Comparison of ENCODE assay signal across 20 cellular contexts in the genomic region with DNA sequence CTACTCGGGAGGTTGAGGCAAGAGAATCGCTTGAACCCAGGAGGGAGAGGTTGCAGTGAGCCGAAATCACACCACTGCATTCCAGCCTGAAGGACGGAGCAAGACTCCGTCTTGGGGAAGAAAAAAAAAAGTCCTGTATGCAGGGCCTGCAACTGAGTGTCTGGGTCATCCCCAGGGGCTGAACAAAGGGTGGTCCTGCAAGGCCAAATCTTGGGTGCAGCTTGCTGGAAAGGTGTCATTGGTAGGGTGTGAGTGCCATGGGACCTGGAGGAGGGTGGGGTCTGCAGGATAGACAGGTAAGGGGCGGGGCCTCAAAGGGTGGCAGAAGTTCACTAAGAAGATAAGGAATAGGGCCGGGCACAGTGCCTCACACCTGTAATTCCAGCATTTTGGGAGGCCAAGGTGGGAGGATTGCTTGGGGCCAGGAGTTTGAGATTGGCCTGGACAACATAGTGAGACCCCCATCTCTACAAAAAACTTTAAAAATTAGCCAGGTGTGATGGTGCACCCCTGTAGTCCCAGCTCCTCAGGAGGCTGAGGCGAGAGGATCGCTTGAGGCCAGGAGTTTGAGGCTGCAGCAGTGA. TPM values are rescaled to one million over a fixed set of nuclear protein-coding genes. Genes with fewer than 3 reads are reported as not detected.
A peak's percentile ranks its signal among the peaks of the same experiment; 100 is the strongest.
DNase-seq lines count a peak whose midpoint lies in the region; ATAC-seq and TF ChIP-seq lines count a peak whose summit lies in the region.
"Had no signal": no experiment of that assay in that cellular context is flagged by ENCODE, and none has a peak within 500 bp of the region (broad histone marks: within the 10 kb centered on the region; RNA-seq: fewer than 3 reads in every experiment).

No MANE protein-coding gene starts in this region.

- no peak for DNase-seq in natural killer cell
- no peak for DNase-seq in natural killer cell treated with Interleukin-12 subunit alpha and Interleukin-12 subunit beta and Interleukin-15 and Interleukin-18, amount 100 ng/mL, for 72 hours (ENCODE audit: low spot score)
- DNase-seq in T-helper 17 cell: no peak
- no peak for DNase-seq in lower lobe of right lung
- DNase-seq in activated naive CD4-positive, alpha-beta T cell (lab: John Stamatoyannopoulos, UW): no peak
- DNase-seq in NCI-H446 treated with DMSO at 0.1 percent for 48 hours (lab: John Stamatoyannopoulos, UW): no peak
- DNase-seq: C1 segment of cervical spinal cord; Caco-2; CD8-positive, alpha-beta T cell; KG1; MG63; NCI-H1105 treated with DMSO at 0.1 percent for 48 hours; NCI-H146; NCI-H2029; NCI-H526 treated with DMSO at 0.1 percent for 48 hours; RPMI8226; SHP77 treated with DMSO at 0.1 percent for 48 hours had no signal

- H3K27ac Mint-ChIP-seq in natural killer cell: peak overlapping the region in 1 of 2 donors; percentile 99
- H3K27ac Mint-ChIP-seq in natural killer cell treated with Interleukin-12 subunit alpha and Interleukin-12 subunit beta and Interleukin-15 and Interleukin-18, amount 100 ng/mL, for 72 hours: no peak overlapping the region
- H3K27ac Mint-ChIP-seq in T-helper 17 cell: peak overlapping the region; percentile 53

- peaks cover 47% of the 10 kb centered on the region for H3K36me3 ChIP-seq in lower lobe of right lung

- no peaks in the 10 kb centered on the region for H3K9me3 ChIP-seq in T-helper 17 cell (ENCODE audit: control insufficient read depth, low read length, poor library complexity, severe bottlenecking)
- no peaks in the 10 kb centered on the region for H3K9me3 ChIP-seq in lower lobe of right lung
- H3K9me3 ChIP-seq: A549, Caco-2 had no signal

- H3K4me1 ChIP-seq in lower lobe of right lung: peaks cover 11% of the 10 kb centered on the region

- no peaks in the 10 kb centered on the region for H3K9me3 Mint-ChIP-seq in natural killer cell
- H3K9me3 Mint-ChIP-seq in natural killer cell treated with Interleukin-12 subunit alpha and Interleukin-12 subunit beta and Interleukin-15 and Interleukin-18, amount 100 ng/mL, for 72 hours: no peaks in the 10 kb centered on the region
- H3K9me3 Mint-ChIP-seq: CD8-positive, alpha-beta T cell had no signal

- intact Hi-C loops in natural killer cell (cut with micrococcal nuclease): no loop called here
- intact Hi-C loops in lower lobe of right lung (cut with DNase I): no loop called here

- peaks cover 17% of the 10 kb centered on the region in 2 donors for H3K4me1 Mint-ChIP-seq in natural killer cell
- peaks cover 2 to 5% of the 10 kb centered on the region in 2 donors for H3K4me1 Mint-ChIP-seq in natural killer cell treated with Interleukin-12 subunit alpha and Interleukin-12 subunit beta and Interleukin-15 and Interleukin-18, amount 100 ng/mL, for 72 hours (ENCODE audit: low read depth in 2 of 2)
- H3K4me1 Mint-ChIP-seq in T-helper 17 cell: peaks cover 24% of the 10 kb centered on the region

- TF ChIP-seq CTCF in natural killer cell (IDR thresholded peaks at IDR 0.05) (no peak), lower lobe of right lung (IDR thresholded peaks at IDR 0.05) (no peak)

- peak overlapping the region; percentile 3 for H3K4me3 Mint-ChIP-seq in natural killer cell
- no peak overlapping the region for H3K4me3 Mint-ChIP-seq in natural killer cell treated with Interleukin-12 subunit alpha and Interleukin-12 subunit beta and Interleukin-15 and Interleukin-18, amount 100 ng/mL, for 72 hours
- peak overlapping the region; percentile 49 for H3K4me3 Mint-ChIP-seq in T-helper 17 cell
- H3K4me3 Mint-ChIP-seq: CD8-positive, alpha-beta T cell had no signal

- peak overlapping the region; percentile 3 for H3K27ac ChIP-seq in lower lobe of right lung
- H3K27ac ChIP-seq: A549 had no signal

- no peaks in the 10 kb centered on the region for H3K27me3 ChIP-seq in lower lobe of right lung (ENCODE audit: low read depth)
- H3K27me3 ChIP-seq: MG63 had no signal

- H3K36me3 Mint-ChIP-seq in natural killer cell (no peaks in the 10 kb centered on the region), T-helper 17 cell (ENCODE audit: low read depth) (peaks cover 5% of the 10 kb centered on the region)
- no peaks in the 10 kb centered on the region for H3K36me3 Mint-ChIP-seq in natural killer cell treated with Interleukin-12 subunit alpha and Interleukin-12 subunit beta and Interleukin-15 and Interleukin-18, amount 100 ng/mL, for 72 hours

- no peak overlapping the region for H3K4me3 ChIP-seq in lower lobe of right lung
- H3K4me3 ChIP-seq: A549, MG63 had no signal

- ATAC-seq in natural killer cell: no peak
- ATAC-seq in natural killer cell treated with Interleukin-12 subunit alpha and Interleukin-12 subunit beta and Interleukin-15 and Interleukin-18, amount 100 ng/mL, for 72 hours: no peak
- ATAC-seq in T-helper 17 cell: no peak
- ATAC-seq in lower lobe of right lung: no peak
- no peak for ATAC-seq in GM21723 (IDR thresholded peaks at IDR 0.05; ENCODE audit: unreplicated experiment)
- ATAC-seq: A549; CD8-positive, alpha-beta T cell had no signal

- H3K27me3 Mint-ChIP-seq in natural killer cell (ENCODE audit: low read depth in 2 of 2) (no peaks in the 10 kb centered on the region), T-helper 17 cell (no peaks in the 10 kb centered on the region)
- H3K27me3 Mint-ChIP-seq in natural killer cell treated with Interleukin-12 subunit alpha and Interleukin-12 subunit beta and Interleukin-15 and Interleukin-18, amount 100 ng/mL, for 72 hours: no peaks in the 10 kb centered on the region

RNA-seq across cellular contexts. Expression of gene ZSWIM4, which starts 31.5 kb away (rescaled TPM):
- total RNA-seq in natural killer cell: 1 to 10 TPM; 5.8 to 5.9 (median 5.9) TPM
- 1 to 10 TPM; 8.3 to 9.7 TPM for total RNA-seq in natural killer cell treated with Interleukin-12 subunit alpha and Interleukin-12 subunit beta and Interleukin-15 and Interleukin-18, amount 100 ng/mL, for 72 hours
- 1 to 10 TPM; 4.2 to 5.3 TPM for total RNA-seq in T-helper 17 cell
- total RNA-seq in lower lobe of right lung: 7.4 TPM

RNA-seq across cellular contexts. Expression of gene NANOS3, which starts 50.2 kb away (rescaled TPM):
- total RNA-seq in natural killer cell: 1 to 10 TPM; 2.6 to 6.3 (median 3.0) TPM
- under 1 TPM in 1 of 2 donors, not detected in 1; 0.95 TPM for total RNA-seq in natural killer cell treated with Interleukin-12 subunit alpha and Interleukin-12 subunit beta and Interleukin-15 and Interleukin-18, amount 100 ng/mL, for 72 hours
- 1 to 10 TPM in 1 of 2 donors, under 1 TPM in 1; 0.60 to 2.6 TPM for total RNA-seq in T-helper 17 cell
- 0.68 TPM for total RNA-seq in lower lobe of right lung
- total RNA-seq: Caco-2; CD8-positive, alpha-beta T cell; NCI-H460 had no signal

RNA-seq across cellular contexts. Expression of gene C19orf53, which starts 52.5 kb away (rescaled TPM):
- total RNA-seq in natural killer cell (10 to 100 TPM; 52.2 to 56.6 (median 54.7) TPM), T-helper 17 cell (10 to 100 TPM; 62.4 to 73.0 TPM), lower lobe of right lung (68.0 TPM)
- 10 to 100 TPM; 53.0 to 83.6 TPM for total RNA-seq in natural killer cell treated with Interleukin-12 subunit alpha and Interleukin-12 subunit beta and Interleukin-15 and Interleukin-18, amount 100 ng/mL, for 72 hours
